In the genomic region with DNA sequence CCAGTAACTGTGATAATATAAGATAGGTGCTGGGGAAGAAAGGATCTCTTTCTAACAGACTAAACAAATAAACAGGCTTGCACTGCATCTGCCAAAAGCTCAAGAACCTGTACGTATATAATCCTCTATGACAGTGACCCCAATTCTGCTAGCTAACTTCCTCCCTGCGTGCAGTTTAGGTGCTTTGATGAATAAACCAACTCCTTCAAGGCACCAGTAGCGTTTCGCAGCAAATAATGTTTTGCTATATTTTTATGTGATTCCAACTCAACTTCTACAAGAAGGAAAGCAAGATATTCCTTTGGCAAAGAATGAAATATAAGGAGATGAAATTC, we compare ENCODE assay signal across 1 cellular context.
TF ChIP-seq lines count a peak whose summit lies in the region.

No MANE protein-coding gene starts in this region.

TF ChIP-seq in GM23338, 12 proteins besides CTCF, POLR2A, EP300 and RAD21 (continued from another document):
- TF ChIP-seq ZNF462 (CRISPR knock-in tag; IDR thresholded peaks at IDR 0.05) = no peak
- no peak for TF ChIP-seq STAT1 (IDR thresholded peaks at IDR 0.05; ENCODE audit: unreplicated experiment)
